13 cellular contexts compared by ENCODE assay signal in the genomic region with DNA sequence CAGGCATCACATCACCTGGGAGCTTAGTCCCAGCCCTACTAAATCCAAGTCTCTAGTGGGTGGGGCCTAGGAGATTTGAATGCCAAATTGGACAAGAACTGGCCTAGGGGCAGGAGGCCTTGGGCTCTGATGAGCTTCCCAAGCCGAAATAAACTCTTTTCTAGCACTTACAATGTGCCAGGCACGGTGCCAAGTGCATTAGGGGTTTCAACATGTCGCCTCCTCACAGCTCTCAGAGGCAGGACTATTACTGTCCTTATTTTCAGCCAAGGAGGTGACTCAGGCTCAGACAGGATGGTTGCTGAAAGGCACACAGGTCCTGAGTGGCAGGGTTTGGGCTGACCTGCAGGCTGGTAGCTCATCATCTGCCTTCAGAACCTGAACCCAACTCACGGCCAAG. TPM values are rescaled to one million over a fixed set of nuclear protein-coding genes. Genes with fewer than 3 reads are reported as not detected.
DNase-seq lines count a peak whose midpoint lies in the region; ATAC-seq and TF ChIP-seq lines count a peak whose summit lies in the region.
"Had no signal": no experiment of that assay in that cellular context is flagged by ENCODE, and none has a peak within 500 bp of the region (broad histone marks: within the 10 kb centered on the region; RNA-seq: fewer than 3 reads in every experiment).

No MANE protein-coding gene starts in this region.

- H3K4me3 ChIP-seq in adrenal gland (no peak overlapping the region), gastroesophageal sphincter (no peak overlapping the region), spleen (no peak overlapping the region), WERI-Rb-1 (ENCODE audit: low read depth, low read length) (no peak overlapping the region)
- H3K4me3 ChIP-seq: SK-N-MC had no signal

- DNase-seq in LHCN-M2 (ENCODE audit: low read depth) (peak; percentile 63), adrenal gland (peak in 6 of 7 donors; percentile 45 to 82 (median 72)), spleen (no peak), nucleus accumbens (lab: John Stamatoyannopoulos, UW) (no peak), WERI-Rb-1 (no peak)
- DNase-seq: activated CD4-positive, alpha-beta T cell treated with anti-CD3 and anti-CD28 coated beads, Interleukin-2, amount 10 ng/mL, durations not matched to agents 24 days and 14 days; activated effector memory CD4-positive, alpha-beta T cell treated with Interleukin-2 at 50 U/mL for 16 hours; Kasumi-1 had no signal

- peaks cover 19 to 58% of the 10 kb centered on the region in 2 donors for H3K4me1 ChIP-seq in adrenal gland (replicated peaks in 1 of 2)
- peaks cover 0 to 61% (median 17%) of the 10 kb centered on the region in 3 donors for H3K4me1 ChIP-seq in gastroesophageal sphincter
- H3K4me1 ChIP-seq in spleen: peaks cover 7 to 66% (median 31%) of the 10 kb centered on the region in 6 donors

- no peak for TF ChIP-seq POLR2A in adrenal gland (IDR thresholded peaks at IDR 0.05)
- no peak for TF ChIP-seq POLR2A in gastroesophageal sphincter (IDR thresholded peaks at IDR 0.05)
- TF ChIP-seq POLR2A in spleen (IDR thresholded peaks at IDR 0.05): no peak

- TF ChIP-seq EP300 in gastroesophageal sphincter (IDR thresholded peaks at IDR 0.05): no peak

- H3K36me3 ChIP-seq in adrenal gland (replicated peaks in 1 of 2) (no peaks in the 10 kb centered on the region), gastroesophageal sphincter (no peaks in the 10 kb centered on the region), spleen (no peaks in the 10 kb centered on the region), WERI-Rb-1 (no peaks in the 10 kb centered on the region)

- TF ChIP-seq CTCF in adrenal gland (IDR thresholded peaks at IDR 0.05): no peak
- no peak for TF ChIP-seq CTCF in gastroesophageal sphincter (IDR thresholded peaks at IDR 0.05)
- no peak for TF ChIP-seq CTCF in spleen (IDR thresholded peaks at IDR 0.05 in 8 of 11, conservative IDR thresholded peaks at IDR 0.05 in 3 of 11)
- no peak for TF ChIP-seq CTCF in WERI-Rb-1 (IDR thresholded peaks at IDR 0.05; ENCODE audit: low read depth, low read length)

- intact Hi-C loops in adrenal gland (cut with DNase I): no loop called here
- intact Hi-C loops in spleen (cut with DNase I; ENCODE audit: low total_unique reads): no loop called here

- no peak for ATAC-seq in gastroesophageal sphincter
- no peak for ATAC-seq in HG03280 (IDR thresholded peaks at IDR 0.05; ENCODE audit: unreplicated experiment)

- 64 to 73% (median 66%) methylated on average over 2 to 4 of the region's 4 CpGs for WGBS in adrenal gland, 4 donors
- no CpG with 5 or more reads among the region's 4 CpGs for WGBS in gastroesophageal sphincter (ENCODE audit: low coverage in 1 of 2), 2 donors
- WGBS in spleen, 5 donors: 65 to 81% (median 74%) methylated on average over 4 of the region's 4 CpGs

- H3K27ac ChIP-seq in adrenal gland (peak overlapping the region in 3 of 5 donors; percentile 10 to 95 (median 87)), gastroesophageal sphincter (peak overlapping the region in 3 of 4 donors; percentile 18 to 85 (median 50)), spleen (peak overlapping the region in 5 of 8 donors; percentile 81 to 93 (median 86)), WERI-Rb-1 (no peak overlapping the region)
- H3K27ac ChIP-seq: SK-N-MC had no signal

- H3K27me3 ChIP-seq in adrenal gland (no peaks in the 10 kb centered on the region), gastroesophageal sphincter (no peaks in the 10 kb centered on the region), spleen (replicated peaks in 1 of 7) (no peaks in the 10 kb centered on the region), WERI-Rb-1 (ENCODE audit: insufficient read depth, low read depth, severe bottlenecking) (no peaks in the 10 kb centered on the region)

- H3K9me3 ChIP-seq in adrenal gland (replicated peaks in 1 of 3) (no peaks in the 10 kb centered on the region), gastroesophageal sphincter (no peaks in the 10 kb centered on the region), spleen (peaks cover 0 to 5% (median 2%) of the 10 kb centered on the region in 8 donors), WERI-Rb-1 (ENCODE audit: severe bottlenecking) (no peaks in the 10 kb centered on the region)

RNA-seq across cellular contexts. Expression of gene CPA1, which starts 9.2 kb away (rescaled TPM):
- total RNA-seq in LHCN-M2 (2014; rRNA removed) (0.23 TPM in 1 of 2 replicates, not detected in the other), adrenal gland (10 to 100 TPM in 2 of 8 donors, 1 to 10 TPM in 1, under 1 TPM in 2, not detected in 3; 0.14 to 15.0 (median 2.3) TPM), gastroesophageal sphincter (under 1 TPM in 1 of 4 donors, not detected in 3; 0.42 TPM), spleen (1 to 10 TPM; 1.2 to 8.1 (median 4.0) TPM)
- polyA plus RNA-seq in LHCN-M2 (2012): 0.28 TPM
- polyA plus RNA-seq in adrenal gland (1 to 10 TPM in 2 of 3 donors, not detected in 1; 1.1 to 1.8 TPM), spleen (1 to 10 TPM in 2 of 3 donors, under 1 TPM in 1; 0.79 to 1.4 (median 1.3) TPM)
- total RNA-seq: activated CD4-positive, alpha-beta T cell treated with anti-CD3 and anti-CD28 coated beads, Interleukin-2, amount 10 ng/mL, durations not matched to agents 24 days and 14 days; mononuclear cell; NCI-H460 had no signal

RNA-seq across cellular contexts. Expression of gene CPA5, which starts 26.4 kb away (rescaled TPM):
- 0.06 TPM in 1 of 2 replicates, not detected in the other for total RNA-seq in LHCN-M2 (2014; rRNA removed)
- polyA plus RNA-seq in LHCN-M2 (2012): 1.4 TPM
- under 1 TPM in 1 of 8 donors, not detected in 7; 0.65 TPM for total RNA-seq in adrenal gland
- polyA plus RNA-seq in adrenal gland: under 1 TPM in 2 of 3 donors, not detected in 1; 0.24 to 0.30 TPM
- total RNA-seq in gastroesophageal sphincter: not detected
- under 1 TPM in 1 of 7 donors, not detected in 6; 0.44 TPM for total RNA-seq in spleen
- 1 to 10 TPM in 1 of 3 donors, under 1 TPM in 2; 0.26 to 3.6 (median 0.46) TPM for polyA plus RNA-seq in spleen
- total RNA-seq: mononuclear cell, NCI-H460 had no signal

Comparison
In these comparisons a context has a peak if more than half of its experiments do, and no peak if none do; other contexts are left out.
1. DNase-seq: peak in LHCN-M2 (single experiment) and adrenal gland (6 of 7); none in spleen (single experiment), nucleus accumbens (0 of 56) and WERI-Rb-1 (single experiment).